Comparison of ENCODE assay signal across 8 cellular contexts in the genomic region with DNA sequence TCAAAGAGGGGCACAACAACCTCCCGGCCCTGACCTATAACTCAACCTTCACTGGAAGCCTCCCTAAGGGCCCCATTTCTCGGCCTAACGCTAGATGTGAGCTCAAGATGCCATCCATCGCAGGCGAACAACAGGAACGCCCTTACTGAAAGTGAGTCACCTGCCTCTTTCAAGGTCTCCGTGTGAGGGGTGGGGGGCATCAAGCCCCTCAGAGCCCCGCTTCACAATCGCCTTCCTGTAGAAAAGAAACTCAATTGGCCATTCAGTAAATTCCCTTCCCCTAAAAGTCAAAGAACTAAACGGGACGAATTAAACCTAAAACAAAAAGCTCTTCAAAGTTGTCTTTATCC. TPM values are rescaled to one million over a fixed set of nuclear protein-coding genes. Genes with fewer than 3 reads are reported as not detected.
DNase-seq lines count a peak whose midpoint lies in the region; ATAC-seq lines count a peak whose summit lies in the region.

No MANE protein-coding gene starts in this region.

- H3K79me1 ChIP-seq in neuronal stem cell (ENCODE audit: low read depth, low read length), result no peaks in the 10 kb centered on the region

- H3K4me3 ChIP-seq in neuronal stem cell (ENCODE audit: low read length in 2 of 2) (peak overlapping the region; percentile 73 to 99), thymus (ENCODE audit: low read length) (peak overlapping the region; percentile 89)

- no peak overlapping the region for H3K14ac ChIP-seq in neuronal stem cell (ENCODE audit: low read length)

- H4K8ac ChIP-seq in neuronal stem cell (ENCODE audit: low read depth, low read length), result no peak overlapping the region

- DNase-seq in NCI-H2029 (lab: John Stamatoyannopoulos, UW), result peak; percentile 3
- DNase-seq in NCI-H2029 treated with DMSO at 0.1 percent for 48 hours (lab: John Stamatoyannopoulos, UW), result no peak
- DNase-seq in NCI-H2227 treated with DMSO at 0.1 percent for 48 hours (lab: John Stamatoyannopoulos, UW), result peak; percentile 51
- peak; percentile 27 for DNase-seq in activated T-helper 1 cell treated with anti-CD3 and anti-CD28 coated beads, Interleukin-12 subunit alpha, Interleukin-12 subunit beta, Interleukin-2, Interleukin-4 antibody, amounts not matched to agents 30 ng/mL and 10 ng/mL and 1 ng/mL, durations not matched to agents 14 hours and 24 hours and 36 hours (ENCODE audit: low spot score)
- peak; percentile 20 for DNase-seq in fibroblast of the conjunctiva (ENCODE audit: low read depth)
- no peak for DNase-seq in neuronal stem cell (ENCODE audit: low spot score)

- H3K27me3 ChIP-seq in neuronal stem cell (ENCODE audit: control insufficient read depth in 3 of 3, insufficient read depth in 3 of 3, low read depth in 1 of 3, low read length in 3 of 3), result no peaks in the 10 kb centered on the region
- H3K27me3 ChIP-seq in thymus (ENCODE audit: control insufficient read depth, insufficient read depth), result no peaks in the 10 kb centered on the region

- peak overlapping the region; percentile 99 for H3K27ac ChIP-seq in neuronal stem cell (replicated peaks; ENCODE audit: low read length)
- peak overlapping the region; percentile 93 for H3K27ac ChIP-seq in thymus (ENCODE audit: low read depth)

- intact Hi-C loops in activated T-helper 1 cell treated with anti-CD3 and anti-CD28 coated beads, Interleukin-12 subunit alpha, Interleukin-12 subunit beta, Interleukin-2, Interleukin-4 antibody, amounts not matched to agents 30 ng/mL and 10 ng/mL and 1 ng/mL, durations not matched to agents 14 hours and 24 hours and 36 hours (cut with micrococcal nuclease), result loop anchor here (1.0 to 5.0 kb wide), 6 partner anchors 46 to 901 kb away; partner anchors contain the start of genes AGO3, C1orf216, SFPQ and SMIM12

- no peak overlapping the region for H3K4ac ChIP-seq in neuronal stem cell (ENCODE audit: low read length)

- H3K9me3 ChIP-seq in neuronal stem cell (replicated peaks in 1 of 2; ENCODE audit: control insufficient read depth in 2 of 2, insufficient read depth in 1 of 2, low read depth in 1 of 2, low read length in 2 of 2) (peaks cover 4 to 14% of the 10 kb centered on the region in 2 donors), thymus (ENCODE audit: control insufficient read depth) (no peaks in the 10 kb centered on the region)

- H2BK15ac ChIP-seq in neuronal stem cell (ENCODE audit: low read length), result no peak overlapping the region

- peaks cover 14% of the 10 kb centered on the region for H3K9me3 Mint-ChIP-seq in activated T-helper 1 cell treated with anti-CD3 and anti-CD28 coated beads, Interleukin-12 subunit alpha, Interleukin-12 subunit beta, Interleukin-2, Interleukin-4 antibody, amounts not matched to agents 30 ng/mL and 10 ng/mL and 1 ng/mL, durations not matched to agents 14 hours and 24 hours and 36 hours

- no peaks in the 10 kb centered on the region for H3K27me3 Mint-ChIP-seq in activated T-helper 1 cell treated with anti-CD3 and anti-CD28 coated beads, Interleukin-12 subunit alpha, Interleukin-12 subunit beta, Interleukin-2, Interleukin-4 antibody, amounts not matched to agents 30 ng/mL and 10 ng/mL and 1 ng/mL, durations not matched to agents 14 hours and 24 hours and 36 hours (ENCODE audit: insufficient read depth)

- peak overlapping the region; percentile 29 for H3K18ac ChIP-seq in neuronal stem cell (ENCODE audit: low read length)

- H3K4me3 Mint-ChIP-seq in activated T-helper 1 cell treated with anti-CD3 and anti-CD28 coated beads, Interleukin-12 subunit alpha, Interleukin-12 subunit beta, Interleukin-2, Interleukin-4 antibody, amounts not matched to agents 30 ng/mL and 10 ng/mL and 1 ng/mL, durations not matched to agents 14 hours and 24 hours and 36 hours, result peak overlapping the region; percentile 98

- H3K4me2 ChIP-seq in neuronal stem cell (ENCODE audit: insufficient read depth, low read length, poor library complexity, severe bottlenecking), result peak overlapping the region; percentile 78

- no peak overlapping the region for H4K91ac ChIP-seq in neuronal stem cell (ENCODE audit: low read depth, low read length, poor library complexity)

- no peak overlapping the region for H3K23ac ChIP-seq in neuronal stem cell (ENCODE audit: low read depth, low read length, poor library complexity)

- H2AK5ac ChIP-seq in neuronal stem cell (ENCODE audit: low read depth, low read length), result no peak overlapping the region

- no peak overlapping the region for H3K9ac ChIP-seq in neuronal stem cell (ENCODE audit: low read depth, low read length, poor library complexity)

- peak overlapping the region; percentile 97 for H3K27ac Mint-ChIP-seq in activated T-helper 1 cell treated with anti-CD3 and anti-CD28 coated beads, Interleukin-12 subunit alpha, Interleukin-12 subunit beta, Interleukin-2, Interleukin-4 antibody, amounts not matched to agents 30 ng/mL and 10 ng/mL and 1 ng/mL, durations not matched to agents 14 hours and 24 hours and 36 hours

- H2BK5ac ChIP-seq in neuronal stem cell (ENCODE audit: low read length), result no peak overlapping the region

- H2BK12ac ChIP-seq in neuronal stem cell (ENCODE audit: low read length), result no peak overlapping the region

- no CpG with 5 or more reads among the region's 11 CpGs for WGBS in neuronal stem cell (ENCODE audit: extremely low coverage in 2 of 2, insufficient read length in 2 of 2, insufficient replicate concordance in 1 of 2), 2 donors
- WGBS in thymus, result 0% methylated on average over 11 of the region's 11 CpGs

- peaks cover 0 to 28% of the 10 kb centered on the region in 2 donors for H3K36me3 ChIP-seq in neuronal stem cell (replicated peaks in 1 of 2; ENCODE audit: control insufficient read depth in 2 of 2, insufficient read depth in 2 of 2, low read length in 2 of 2)
- peaks cover 4% of the 10 kb centered on the region for H3K36me3 ChIP-seq in thymus (ENCODE audit: control insufficient read depth, insufficient read depth)

- H3K4me1 ChIP-seq in neuronal stem cell (ENCODE audit: control insufficient read depth in 2 of 2, insufficient read depth in 1 of 2, low read depth in 1 of 2, low read length in 2 of 2), result no peaks in the 10 kb centered on the region
- H3K4me1 ChIP-seq in thymus (ENCODE audit: control insufficient read depth, insufficient read depth, low read length), result peaks cover 12% of the 10 kb centered on the region

- ATAC-seq in HG02759 (IDR thresholded peaks at IDR 0.05; ENCODE audit: unreplicated experiment), result no peak

- H3K4me1 Mint-ChIP-seq in activated T-helper 1 cell treated with anti-CD3 and anti-CD28 coated beads, Interleukin-12 subunit alpha, Interleukin-12 subunit beta, Interleukin-2, Interleukin-4 antibody, amounts not matched to agents 30 ng/mL and 10 ng/mL and 1 ng/mL, durations not matched to agents 14 hours and 24 hours and 36 hours (ENCODE audit: low read depth), result peaks cover 35% of the 10 kb centered on the region

- H2AFZ ChIP-seq in neuronal stem cell (ENCODE audit: low read length), result peak overlapping the region; percentile 92

- H2BK120ac ChIP-seq in neuronal stem cell (ENCODE audit: low read depth, low read length), result no peak overlapping the region

- H3K36me3 Mint-ChIP-seq in activated T-helper 1 cell treated with anti-CD3 and anti-CD28 coated beads, Interleukin-12 subunit alpha, Interleukin-12 subunit beta, Interleukin-2, Interleukin-4 antibody, amounts not matched to agents 30 ng/mL and 10 ng/mL and 1 ng/mL, durations not matched to agents 14 hours and 24 hours and 36 hours (ENCODE audit: low read depth), result peaks cover 20% of the 10 kb centered on the region

RNA-seq across cellular contexts. Expression of gene ZMYM6, which starts 0.7 kb away (rescaled TPM):
- 20.7 and 24.6 TPM in 2 replicates for total RNA-seq in activated T-helper 1 cell treated with anti-CD3 and anti-CD28 coated beads, Interleukin-12 subunit alpha, Interleukin-12 subunit beta, Interleukin-2, Interleukin-4 antibody, amounts not matched to agents 30 ng/mL and 10 ng/mL and 1 ng/mL, durations not matched to agents 14 hours and 24 hours and 36 hours
- 9.3 TPM for polyA plus RNA-seq in neuronal stem cell (2013, experiment 1 of 2)
- polyA plus RNA-seq in neuronal stem cell (2013, experiment 2 of 2), result 7.7 TPM
- 25.6 TPM for polyA plus RNA-seq in thymus

RNA-seq across cellular contexts. Expression of gene TMEM35B, which starts 45.9 kb away (rescaled TPM):
- total RNA-seq in activated T-helper 1 cell treated with anti-CD3 and anti-CD28 coated beads, Interleukin-12 subunit alpha, Interleukin-12 subunit beta, Interleukin-2, Interleukin-4 antibody, amounts not matched to agents 30 ng/mL and 10 ng/mL and 1 ng/mL, durations not matched to agents 14 hours and 24 hours and 36 hours, result 22.1 and 22.6 TPM in 2 replicates
- polyA plus RNA-seq in neuronal stem cell (2013, experiment 1 of 2), result 18.0 TPM
- polyA plus RNA-seq in neuronal stem cell (2013, experiment 2 of 2), result 17.5 TPM
- polyA plus RNA-seq in thymus, result 47.6 TPM

RNA-seq across cellular contexts. Expression of gene ZMYM1, which starts 48.1 kb away (rescaled TPM):
- total RNA-seq in activated T-helper 1 cell treated with anti-CD3 and anti-CD28 coated beads, Interleukin-12 subunit alpha, Interleukin-12 subunit beta, Interleukin-2, Interleukin-4 antibody, amounts not matched to agents 30 ng/mL and 10 ng/mL and 1 ng/mL, durations not matched to agents 14 hours and 24 hours and 36 hours, result 3.3 and 5.3 TPM in 2 replicates
- polyA plus RNA-seq in neuronal stem cell (2013, experiment 1 of 2), result 17.2 TPM
- 18.5 TPM for polyA plus RNA-seq in neuronal stem cell (2013, experiment 2 of 2)
- 8.6 TPM for polyA plus RNA-seq in thymus

Comparison
In these comparisons a context has a peak if more than half of its experiments do, and no peak if none do; other contexts are left out.
1. DNase-seq: peak in NCI-H2029 (single experiment), NCI-H2227 treated with DMSO at 0.1 percent for 48 hours (single experiment), activated T-helper 1 cell treated with anti-CD3 and anti-CD28 coated beads, Interleukin-12 subunit alpha, Interleukin-12 subunit beta, Interleukin-2, Interleukin-4 antibody, amounts not matched to agents 30 ng/mL and 10 ng/mL and 1 ng/mL, durations not matched to agents 14 hours and 24 hours and 36 hours (single experiment) and fibroblast of the conjunctiva (single experiment); none in NCI-H2029 treated with DMSO at 0.1 percent for 48 hours (single experiment) and neuronal stem cell (single experiment).